22 cellular contexts compared by ENCODE assay signal in genomic region chr10:28981007-28981406, GRCh38.
DNase-seq lines count a peak whose midpoint lies in the region; ATAC-seq, FAIRE-seq and TF ChIP-seq lines count a peak whose summit lies in the region.
"Had no signal": no experiment of that assay in that cellular context is flagged by ENCODE, and none has a peak within 500 bp of the region (broad histone marks: within the 10 kb centered on the region; RNA-seq: fewer than 3 reads in every experiment).

No MANE protein-coding gene starts in this region.

- H3K4me1 ChIP-seq in GM12878 (ENCODE audit: control insufficient read depth, insufficient read depth, low read length) (no peaks in the 10 kb centered on the region), hepatocyte (ENCODE audit: insufficient read depth) (no peaks in the 10 kb centered on the region)
- H3K4me1 ChIP-seq: uterus had no signal

- ATAC-seq in GM18511 (IDR thresholded peaks at IDR 0.05; ENCODE audit: unreplicated experiment) (peak; percentile 70), GM19463 (IDR thresholded peaks at IDR 0.05; ENCODE audit: unreplicated experiment) (peak; percentile 53), HG03432 (IDR thresholded peaks at IDR 0.05; ENCODE audit: unreplicated experiment) (peak; percentile 48), GM12878 (peak; percentile 61), GM18519 (IDR thresholded peaks at IDR 0.05; ENCODE audit: low FRiP score, unreplicated experiment) (no peak)
- ATAC-seq: activated CD4-positive, alpha-beta T cell treated with anti-CD3 and anti-CD28 coated beads for 36 hours; Panc1 had no signal

- DNase-seq in GM12878 (ENCODE audit: low read depth, low spot score) = no peak
- no peak for DNase-seq in GOT3 (lab: John Stamatoyannopoulos, UW)
- DNase-seq in hepatocyte (ENCODE audit: low spot score) = no peak
- DNase-seq: activated CD4-positive, alpha-beta T cell treated with anti-CD3 and anti-CD28 coated beads for 36 hours; activated CD8-positive, alpha-beta memory T cell treated with anti-CD3 and anti-CD28 coated beads for 24 hours; activated T-cell treated with anti-CD3 and anti-CD28 coated beads, Interleukin-2, amount 50 U/mL, for 24 hours; anterior cingulate cortex; CD4-positive, alpha-beta memory T cell; dermis blood vessel endothelial cell; HCEC 1CT; NCI-H187; SJCRH30; T-helper 1 cell; uterus had no signal

- 0% methylated on average over 3 of the region's 3 CpGs for WGBS in GM12878 (ENCODE audit: insufficient coverage, insufficient replicate concordance, low lambda C conversion rate, missing lambda C conversion rate)
- WGBS in hepatocyte (ENCODE audit: low lambda C conversion rate, missing lambda C conversion rate) = 100% methylated on average over 3 of the region's 3 CpGs

- CTCF ChIA-PET in GM12878 (lab: Yijun Ruan, JAX) = interaction anchor here (0.7 to 1.5 kb wide), 2 partner anchors 9 to 11 kb away, joined by 3 to 4 read pairs; no protein-coding TSS in a partner anchor

- no peak for FAIRE-seq in GM12878 (lab: Jason Lieb, UNC)
- FAIRE-seq: endothelial cell of umbilical vein had no signal

- SMC1A ChIA-PET in GM12878 (lab: Charles Lee; ENCODE audit: uncharacterized antibody, unreplicated experiment) = no interaction called here

- no peak overlapping the region for H3K27ac ChIP-seq in GM12878 (ENCODE audit: control insufficient read depth, insufficient read depth)
- H3K27ac ChIP-seq in hepatocyte = no peak overlapping the region
- H3K27ac ChIP-seq: cardiac muscle cell, SJCRH30, suprapubic skin, uterus had no signal

- no peak overlapping the region for H2AFZ ChIP-seq in GM12878 (ENCODE audit: control insufficient read depth, low read depth, low read length)
- H2AFZ ChIP-seq in hepatocyte = no peak overlapping the region

- H3K4me2 ChIP-seq in GM12878 (ENCODE audit: control insufficient read depth, insufficient read depth) = no peak overlapping the region
- no peak overlapping the region for H3K4me2 ChIP-seq in hepatocyte

- H4K20me1 ChIP-seq in GM12878 (ENCODE audit: control insufficient read depth, insufficient read depth) (no peaks in the 10 kb centered on the region), hepatocyte (ENCODE audit: insufficient read depth, poor library complexity, severe bottlenecking) (no peaks in the 10 kb centered on the region)

- in situ Hi-C loops in GM12878 (cut with MboI) = no loop called here

- intact Hi-C loops in GM12878 (cut with micrococcal nuclease; ENCODE audit: unreplicated experiment) = no loop called here

- no TSS peak for BruUV-seq in GM12878 (replicated peaks; lab: Mats Ljungman, UMichigan)

- H3K27me3 ChIP-seq in GM12878 (replicated peaks in 1 of 2; ENCODE audit: control insufficient read depth in 2 of 2, insufficient read depth in 2 of 2, low read length in 1 of 2) (no peaks in the 10 kb centered on the region), hepatocyte (no peaks in the 10 kb centered on the region)
- H3K27me3 ChIP-seq: cardiac muscle cell, SJCRH30, suprapubic skin, uterus had no signal

- no peak for TF ChIP-seq CTCF in GM12878 (IDR thresholded peaks at IDR 0.05 in 2 of 3, conservative IDR thresholded peaks at IDR 0.05 in 1 of 3; ENCODE audit: control insufficient read depth in 2 of 3, extremely low read depth in 1 of 3, insufficient read depth in 1 of 3, low read depth in 3 of 3, low read length in 3 of 3)
- TF ChIP-seq CTCF in hepatocyte (IDR thresholded peaks at IDR 0.05; ENCODE audit: poor library complexity) = no peak

- TF ChIP-seq EP300 in GM12878 (IDR thresholded peaks at IDR 0.05; ENCODE audit: borderline replicate concordance in 1 of 2, control insufficient read depth in 1 of 2, low read depth in 2 of 2, low read length in 2 of 2) = no peak

- H3K4me3 ChIP-seq in GM12878 (no peak overlapping the region), hepatocyte (no peak overlapping the region)
- H3K4me3 ChIP-seq: cardiac muscle cell, SJCRH30, suprapubic skin, uterus had no signal

- no peaks in the 10 kb centered on the region for H3K36me3 ChIP-seq in GM12878 (ENCODE audit: control insufficient read depth in 2 of 2, insufficient read depth in 2 of 2, low read length in 1 of 2)
- no peaks in the 10 kb centered on the region for H3K36me3 ChIP-seq in hepatocyte (replicated peaks; ENCODE audit: insufficient read depth, low read depth)
- H3K36me3 ChIP-seq: cardiac muscle cell, SJCRH30, suprapubic skin, uterus had no signal

- POLR2A ChIA-PET in GM12878 (lab: Charles Lee) = no interaction called here

- no peaks in the 10 kb centered on the region for H3K9me2 ChIP-seq in hepatocyte (replicated peaks; ENCODE audit: insufficient read depth)

- H3K79me2 ChIP-seq in GM12878 (ENCODE audit: control insufficient read depth, insufficient read depth, low read length) = no peaks in the 10 kb centered on the region
- no peaks in the 10 kb centered on the region for H3K79me2 ChIP-seq in hepatocyte

- TF ChIP-seq POLR2A in GM12878 (IDR thresholded peaks at IDR 0.05; ENCODE audit: low read depth, low read length) = no peak

- H3K9me3 ChIP-seq in GM12878 (replicated peaks; ENCODE audit: control insufficient read depth, insufficient read depth, low read length) (no peaks in the 10 kb centered on the region), hepatocyte (ENCODE audit: low read depth) (no peaks in the 10 kb centered on the region)
- H3K9me3 ChIP-seq: suprapubic skin, uterus had no signal

- RAD21 ChIA-PET in GM12878 (lab: Charles Lee; ENCODE audit: unreplicated experiment) = no interaction called here

- no peak for TF ChIP-seq RAD21 in GM12878 (IDR thresholded peaks at IDR 0.05; ENCODE audit: insufficient read depth, low read depth, low read length)

- H3K9ac ChIP-seq in GM12878 (ENCODE audit: control insufficient read depth, insufficient read depth, low read length) = no peak overlapping the region

TF ChIP-seq in GM12878, 131 proteins besides CTCF, POLR2A, EP300 and RAD21:
- TF ChIP-seq TCF7 (IDR thresholded peaks at IDR 0.05; ENCODE audit: borderline replicate concordance) = peak; percentile 63; the same call in 1 of the 2 replicates
- TF ChIP-seq SPI1 (IDR thresholded peaks at IDR 0.05; ENCODE audit: borderline replicate concordance, insufficient read depth, low read depth, low read length) = peak; percentile 60
- no peak for TF ChIP-seq RAD51 (IDR thresholded peaks at IDR 0.05)
- no peak for TF ChIP-seq YBX1 (IDR thresholded peaks at IDR 0.05)
- TF ChIP-seq RB1 (IDR thresholded peaks at IDR 0.05; ENCODE audit: borderline replicate concordance) = no peak
